Comparison of ENCODE assay signal across 10 cellular contexts in genomic region chrX:24080670-24081069, GRCh38. TPM values are rescaled to one million over a fixed set of nuclear protein-coding genes. Genes with fewer than 3 reads are reported as not detected.
DNase-seq lines count a peak whose midpoint lies in the region; ATAC-seq and TF ChIP-seq lines count a peak whose summit lies in the region.
"Had no signal": no experiment of that assay in that cellular context is flagged by ENCODE, and none has a peak within 500 bp of the region (broad histone marks: within the 10 kb centered on the region; RNA-seq: fewer than 3 reads in every experiment).

No MANE protein-coding gene starts in this region.

- 90 to 96% (median 94%) methylated on average over 3 of the region's 3 CpGs for WGBS in heart left ventricle, 4 donors

- H3K9me3 ChIP-seq in heart left ventricle, result no peaks in the 10 kb centered on the region
- H3K9me3 ChIP-seq: esophagus squamous epithelium had no signal

- no peaks in the 10 kb centered on the region for H3K9me3 Mint-ChIP-seq in chondrocyte (ENCODE audit: low read depth)

- ATAC-seq in GM19351 (IDR thresholded peaks at IDR 0.05; ENCODE audit: unreplicated experiment) (peak; percentile 60), HG03558 (IDR thresholded peaks at IDR 0.05; ENCODE audit: extremely low read depth, unreplicated experiment) (peak; percentile 48), heart left ventricle (no peak)

- TF ChIP-seq POLR2A in heart left ventricle (IDR thresholded peaks at IDR 0.05), result no peak

- peaks cover 0 to 32% (median 22%) of the 10 kb centered on the region in 9 donors for H3K36me3 ChIP-seq in heart left ventricle

- peak overlapping the region; percentile 1 for H3K27ac Mint-ChIP-seq in chondrocyte (ENCODE audit: unreplicated experiment)

- H3K27me3 ChIP-seq in heart left ventricle, result peaks cover 0 to 6% (median 0%) of the 10 kb centered on the region in 9 donors
- H3K27me3 ChIP-seq: esophagus squamous epithelium had no signal

- H3K27me3 Mint-ChIP-seq in chondrocyte (ENCODE audit: low read depth), result no peaks in the 10 kb centered on the region

- DNase-seq in GM12865 (ENCODE audit: low read depth) (peak; percentile 31), chondrocyte (ENCODE audit: low spot score) (no peak), cerebellar cortex (ENCODE audit: low spot score) (no peak), NCI-H345 treated with DMSO at 0.1 percent for 48 hours (lab: John Stamatoyannopoulos, UW; ENCODE audit: unreplicated experiment) (no peak), heart left ventricle (no peak)
- DNase-seq: esophagus squamous epithelium, NCI-H1092 treated with DMSO at 0.1 percent for 48 hours, right cardiac atrium had no signal

- peaks cover 19% of the 10 kb centered on the region for H3K4me1 Mint-ChIP-seq in chondrocyte (ENCODE audit: low read depth)

- no peaks in the 10 kb centered on the region for H3K4me1 ChIP-seq in heart left ventricle
- H3K4me1 ChIP-seq: esophagus squamous epithelium had no signal

- TF ChIP-seq CTCF in GM12865 (IDR thresholded peaks at IDR 0.05; ENCODE audit: insufficient read depth, low read depth, low read length, missing control alignments) (no peak), chondrocyte (IDR thresholded peaks at IDR 0.05) (no peak), heart left ventricle (IDR thresholded peaks at IDR 0.05) (no peak)

- H3K4me3 ChIP-seq in GM12865 (ENCODE audit: low read depth, low read length) (no peak overlapping the region), heart left ventricle (no peak overlapping the region)
- H3K4me3 ChIP-seq: esophagus squamous epithelium had no signal

- intact Hi-C loops in heart left ventricle (cut with DNase I), result loop anchor here in 8 of 10 donors (5.0 to 10.0 kb wide), 4 partner anchors 64 to 164 kb away; partner anchors contain the start of gene ZFX (in 1 of the 8)

- peaks cover 21% of the 10 kb centered on the region for H3K36me3 Mint-ChIP-seq in chondrocyte (ENCODE audit: low read depth)

- no peak overlapping the region for H3K27ac ChIP-seq in heart left ventricle
- H3K27ac ChIP-seq: esophagus squamous epithelium had no signal

- no peak overlapping the region for H3K4me3 Mint-ChIP-seq in chondrocyte (ENCODE audit: unreplicated experiment)

RNA-seq across cellular contexts. Expression of gene EIF2S3, which starts 25.9 kb away (rescaled TPM):
- total RNA-seq in chondrocyte (241 to 295 TPM (median 288 TPM) in 3 replicates), heart left ventricle (100 to 1,000 TPM in 1 of 9 donors, 10 to 100 TPM in 8; 60.0 to 126 (median 83.0) TPM)
- 10 to 100 TPM; 22.9 to 70.0 TPM for polyA plus RNA-seq in heart left ventricle

RNA-seq across cellular contexts. Expression of gene KLHL15, which starts 53.7 kb away (rescaled TPM):
- total RNA-seq in chondrocyte, result 13.7 to 15.5 TPM (median 13.9 TPM) in 3 replicates
- total RNA-seq in heart left ventricle, result 1 to 10 TPM; 4.1 to 8.4 (median 6.4) TPM
- 1 to 10 TPM; 1.4 to 2.3 TPM for polyA plus RNA-seq in heart left ventricle

Comparison
In these comparisons a context has a peak if more than half of its experiments do, and no peak if none do; other contexts are left out.
1. ATAC-seq: peak in GM19351 (single experiment) and HG03558 (single experiment); none in heart left ventricle (0 of 4).